In genomic region chr12:82650627-82651337, GRCh38 we compare ENCODE assay signal across 10 cellular contexts. TPM values are rescaled to one million over a fixed set of nuclear protein-coding genes. Genes with fewer than 3 reads are reported as not detected.
DNase-seq lines count a peak whose midpoint lies in the region; ATAC-seq, FAIRE-seq and TF ChIP-seq lines count a peak whose summit lies in the region.
"Had no signal": no experiment of that assay in that cellular context is flagged by ENCODE, and none has a peak within 500 bp of the region (broad histone marks: within the 10 kb centered on the region; RNA-seq: fewer than 3 reads in every experiment).

No MANE protein-coding gene starts in this region.

- H3K27ac ChIP-seq in effector memory CD4-positive, alpha-beta T cell (ENCODE audit: insufficient read depth, low read length, poor library complexity, severe bottlenecking) = no peak overlapping the region
- no peak overlapping the region for H3K27ac ChIP-seq in tibial artery
- H3K27ac ChIP-seq in kidney (ENCODE audit: low read depth in 2 of 2, low read length in 2 of 2) = no peak overlapping the region
- H3K27ac ChIP-seq: right lobe of liver had no signal

- H3K9me3 Mint-ChIP-seq in activated CD8-positive, alpha-beta memory T cell treated with anti-CD3 and anti-CD28 coated beads, Interleukin-2, amount 10 ng/mL, durations not matched to agents 7 days and 5 days (ENCODE audit: low read depth) = no peaks in the 10 kb centered on the region
- H3K9me3 Mint-ChIP-seq: activated T-cell treated with anti-CD3 and anti-CD28 coated beads, Interleukin-2, amount 50 U/mL, for 4 hours had no signal

- peaks cover 16% of the 10 kb centered on the region for H3K4me1 Mint-ChIP-seq in activated CD8-positive, alpha-beta memory T cell treated with anti-CD3 and anti-CD28 coated beads, Interleukin-2, amount 10 ng/mL, durations not matched to agents 7 days and 5 days

- no peak for FAIRE-seq in kidney (lab: Jason Lieb, UNC)

- no peaks in the 10 kb centered on the region for H3K36me3 ChIP-seq in NT2/D1 (ENCODE audit: insufficient read depth, insufficient read length, low read length)
- H3K36me3 ChIP-seq in effector memory CD4-positive, alpha-beta T cell (ENCODE audit: control insufficient read depth, insufficient read depth, low read length) = no peaks in the 10 kb centered on the region
- H3K36me3 ChIP-seq in tibial artery = no peaks in the 10 kb centered on the region
- H3K36me3 ChIP-seq in kidney (ENCODE audit: control insufficient read depth in 1 of 2, insufficient read depth in 2 of 2, low read length in 2 of 2) = no peaks in the 10 kb centered on the region
- H3K36me3 ChIP-seq: right lobe of liver had no signal

- H3K4me1 ChIP-seq in NT2/D1 (ENCODE audit: insufficient read depth, insufficient read length) = no peaks in the 10 kb centered on the region
- H3K4me1 ChIP-seq in effector memory CD4-positive, alpha-beta T cell (ENCODE audit: control insufficient read depth, insufficient read depth, low read length, poor library complexity, severe bottlenecking) = no peaks in the 10 kb centered on the region
- no peaks in the 10 kb centered on the region for H3K4me1 ChIP-seq in tibial artery
- H3K4me1 ChIP-seq in kidney (ENCODE audit: control insufficient read depth in 1 of 2, insufficient read depth in 1 of 2, low read depth in 1 of 2, low read length in 2 of 2) = no peaks in the 10 kb centered on the region
- H3K4me1 ChIP-seq: right lobe of liver had no signal

- H3K27me3 ChIP-seq in NT2/D1 (ENCODE audit: insufficient read depth, insufficient read length) (no peaks in the 10 kb centered on the region), tibial artery (no peaks in the 10 kb centered on the region)
- H3K27me3 ChIP-seq in effector memory CD4-positive, alpha-beta T cell (replicated peaks; ENCODE audit: control insufficient read depth, insufficient read depth, low read length, poor library complexity, severe bottlenecking) = no peaks in the 10 kb centered on the region
- H3K27me3 ChIP-seq: right lobe of liver had no signal

- no peak overlapping the region for H3K27ac Mint-ChIP-seq in activated CD8-positive, alpha-beta memory T cell treated with anti-CD3 and anti-CD28 coated beads, Interleukin-2, amount 10 ng/mL, durations not matched to agents 7 days and 5 days

- no peak overlapping the region for H3K9ac ChIP-seq in NT2/D1 (ENCODE audit: insufficient read length, low read depth)
- no peak overlapping the region for H3K9ac ChIP-seq in kidney (ENCODE audit: low read length in 2 of 2)

- no peak overlapping the region for H3K4me3 Mint-ChIP-seq in activated CD8-positive, alpha-beta memory T cell treated with anti-CD3 and anti-CD28 coated beads, Interleukin-2, amount 10 ng/mL, durations not matched to agents 7 days and 5 days
- H3K4me3 Mint-ChIP-seq: activated T-cell treated with anti-CD3 and anti-CD28 coated beads, Interleukin-2, amount 50 U/mL, for 4 hours had no signal

- peak; percentile 50 for DNase-seq in activated CD8-positive, alpha-beta memory T cell treated with anti-CD3 and anti-CD28 coated beads, Interleukin-2, amount 10 ng/mL, durations not matched to agents 7 days and 5 days
- no peak for DNase-seq in activated CD8-positive, alpha-beta memory T cell treated with anti-CD3 and anti-CD28 coated beads, Interleukin-2, amount 50 U/mL, for 48 hours
- DNase-seq in NT2/D1 (ENCODE audit: low read depth, low spot score) (peak; percentile 15), foreskin melanocyte (peak; percentile 70), tibial artery (no peak), kidney (no peak)
- no peak for DNase-seq in effector memory CD4-positive, alpha-beta T cell
- DNase-seq: activated T-cell treated with anti-CD3 and anti-CD28 coated beads, Interleukin-2, amount 50 U/mL, for 4 hours; right lobe of liver had no signal

- H3K9me3 ChIP-seq in NT2/D1 (ENCODE audit: insufficient read depth, low read length) (peaks cover 6% of the 10 kb centered on the region; the same call in 1 of the 2 replicates), tibial artery (no peaks in the 10 kb centered on the region), kidney (ENCODE audit: control insufficient read depth in 1 of 2, low read length in 2 of 2) (no peaks in the 10 kb centered on the region)
- no peaks in the 10 kb centered on the region for H3K9me3 ChIP-seq in effector memory CD4-positive, alpha-beta T cell (ENCODE audit: control insufficient read depth, low read length)
- H3K9me3 ChIP-seq: right lobe of liver had no signal

- TF ChIP-seq CTCF in tibial artery (IDR thresholded peaks at IDR 0.05) = no peak
- no peak for TF ChIP-seq CTCF in kidney (IDR thresholded peaks at IDR 0.05; ENCODE audit: borderline replicate concordance, extremely low read depth, insufficient read depth)

- H3K4me3 ChIP-seq in NT2/D1 (ENCODE audit: insufficient read length, low read depth) = no peak overlapping the region
- H3K4me3 ChIP-seq in effector memory CD4-positive, alpha-beta T cell (ENCODE audit: insufficient read depth, low read depth, low read length, poor library complexity, severe bottlenecking) = no peak overlapping the region
- no peak overlapping the region for H3K4me3 ChIP-seq in tibial artery
- no peak overlapping the region for H3K4me3 ChIP-seq in kidney (ENCODE audit: low read length in 2 of 2)
- H3K4me3 ChIP-seq: right lobe of liver had no signal

- ATAC-seq in activated CD8-positive, alpha-beta memory T cell treated with anti-CD3 and anti-CD28 coated beads, Interleukin-2, amount 10 ng/mL, durations not matched to agents 7 days and 5 days = peak; percentile 77
- ATAC-seq in HG02763 (IDR thresholded peaks at IDR 0.05; ENCODE audit: unreplicated experiment) = peak; percentile 90

- peaks cover 8% of the 10 kb centered on the region for H3K27me3 Mint-ChIP-seq in activated CD8-positive, alpha-beta memory T cell treated with anti-CD3 and anti-CD28 coated beads, Interleukin-2, amount 10 ng/mL, durations not matched to agents 7 days and 5 days

- no peaks in the 10 kb centered on the region for H3K36me3 Mint-ChIP-seq in activated CD8-positive, alpha-beta memory T cell treated with anti-CD3 and anti-CD28 coated beads, Interleukin-2, amount 10 ng/mL, durations not matched to agents 7 days and 5 days

- intact Hi-C loops in tibial artery (cut with DNase I; ENCODE audit: low total_unique reads) (no loop called here), kidney (cut with DNase I) (no loop called here)

- CTCF ChIA-PET in activated CD8-positive, alpha-beta memory T cell treated with anti-CD3 and anti-CD28 coated beads, Interleukin-2, amount 10 ng/mL, durations not matched to agents 7 days and 5 days (lab: Charles Lee) = interaction anchor here (0.9 kb wide), 1 partner anchor 36 kb away, joined by 3 read pairs; the partner anchor contains the start of gene TMTC2

RNA-seq across cellular contexts. Expression of gene TMTC2, which starts 35.9 kb away (rescaled TPM):
- 1 to 10 TPM; 3.3 to 4.5 TPM for total RNA-seq in activated CD8-positive, alpha-beta memory T cell treated with anti-CD3 and anti-CD28 coated beads, Interleukin-2, amount 10 ng/mL, durations not matched to agents 7 days and 5 days
- total RNA-seq in kidney = 32.9 TPM
- 6.0 TPM for polyA plus RNA-seq in kidney (ENCODE audit: insufficient read depth, low read depth, low replicate concordance)

Comparison
In these comparisons a context has a peak if more than half of its experiments do, and no peak if none do; other contexts are left out.
1. DNase-seq: peak in activated CD8-positive, alpha-beta memory T cell treated with anti-CD3 and anti-CD28 coated beads, Interleukin-2, amount 10 ng/mL, durations not matched to agents 7 days and 5 days (single experiment), NT2/D1 (single experiment) and foreskin melanocyte (single experiment); none in activated CD8-positive, alpha-beta memory T cell treated with anti-CD3 and anti-CD28 coated beads, Interleukin-2, amount 50 U/mL, for 48 hours (single experiment), effector memory CD4-positive, alpha-beta T cell (0 of 3), tibial artery (0 of 2) and kidney (single experiment).